8 cellular contexts compared by ENCODE assay signal in genomic region chr3:66253790-66254620, GRCh38. TPM values are rescaled to one million over a fixed set of nuclear protein-coding genes. Genes with fewer than 3 reads are reported as not detected.
DNase-seq lines count a peak whose midpoint lies in the region; ATAC-seq and TF ChIP-seq lines count a peak whose summit lies in the region.

No MANE protein-coding gene starts in this region.

- peaks cover 0 to 7% of the 10 kb centered on the region in 2 donors for H3K4me1 Mint-ChIP-seq in natural killer cell
- H3K4me1 Mint-ChIP-seq in natural killer cell treated with Interleukin-12 subunit alpha and Interleukin-12 subunit beta and Interleukin-15 and Interleukin-18, amount 100 ng/mL, for 72 hours (ENCODE audit: low read depth in 2 of 2) = peaks cover 0 to 6% of the 10 kb centered on the region in 2 donors

- no peaks in the 10 kb centered on the region for H3K27me3 Mint-ChIP-seq in natural killer cell (ENCODE audit: low read depth in 2 of 2)
- no peaks in the 10 kb centered on the region for H3K27me3 Mint-ChIP-seq in natural killer cell treated with Interleukin-12 subunit alpha and Interleukin-12 subunit beta and Interleukin-15 and Interleukin-18, amount 100 ng/mL, for 72 hours

- H3K9ac ChIP-seq in PC-3 (ENCODE audit: low read length) = no peak overlapping the region

- H3K27me3 ChIP-seq in PC-3 (ENCODE audit: low read length) (no peaks in the 10 kb centered on the region), psoas muscle (ENCODE audit: insufficient read depth in 3 of 3, low read length in 2 of 3) (no peaks in the 10 kb centered on the region)

- peak; percentile 94 for TF ChIP-seq CTCF in natural killer cell (IDR thresholded peaks at IDR 0.05)
- peak; percentile 58 for TF ChIP-seq CTCF in PC-3 (conservative IDR thresholded peaks at IDR 0.05; ENCODE audit: low read depth, low read length)
- peak; percentile 88 for TF ChIP-seq CTCF in psoas muscle (IDR thresholded peaks at IDR 0.05)

- no peaks in the 10 kb centered on the region for H3K9me2 ChIP-seq in PC-3 (replicated peaks; ENCODE audit: low read length)

- WGBS in psoas muscle, 3 donors = 60 to 64% (median 60%) methylated on average over 6 of the region's 6 CpGs

- H3K4me3 ChIP-seq in PC-3 (ENCODE audit: low read length) = no peak overlapping the region
- H3K4me3 ChIP-seq in psoas muscle = no peak overlapping the region

- H3K4me3 Mint-ChIP-seq in natural killer cell = no peak overlapping the region
- H3K4me3 Mint-ChIP-seq in natural killer cell treated with Interleukin-12 subunit alpha and Interleukin-12 subunit beta and Interleukin-15 and Interleukin-18, amount 100 ng/mL, for 72 hours = no peak overlapping the region

- no peaks in the 10 kb centered on the region for H3K79me2 ChIP-seq in PC-3 (ENCODE audit: low read length)

- H3K4me1 ChIP-seq in PC-3 (ENCODE audit: insufficient read depth, low read length) = no peaks in the 10 kb centered on the region
- H3K4me1 ChIP-seq in psoas muscle = no peaks in the 10 kb centered on the region

- H2AFZ ChIP-seq in PC-3 (ENCODE audit: low read length) = no peak overlapping the region

- H3K36me3 Mint-ChIP-seq in natural killer cell = no peaks in the 10 kb centered on the region
- peaks cover 5% of the 10 kb centered on the region for H3K36me3 Mint-ChIP-seq in natural killer cell treated with Interleukin-12 subunit alpha and Interleukin-12 subunit beta and Interleukin-15 and Interleukin-18, amount 100 ng/mL, for 72 hours

- CTCF ChIA-PET in PC-3 (lab: Charles Lee) = interaction anchor here (0.6 to 0.8 kb wide), 3 partner anchors 23 to 118 kb away, joined by 4 to 7 read pairs (median 4); no protein-coding TSS in a partner anchor

- no peaks in the 10 kb centered on the region for H3K9me3 Mint-ChIP-seq in natural killer cell
- H3K9me3 Mint-ChIP-seq in natural killer cell treated with Interleukin-12 subunit alpha and Interleukin-12 subunit beta and Interleukin-15 and Interleukin-18, amount 100 ng/mL, for 72 hours = no peaks in the 10 kb centered on the region

- H3K27ac ChIP-seq in PC-3 (ENCODE audit: low read length) (no peak overlapping the region), psoas muscle (no peak overlapping the region)

- no peak overlapping the region for H3K4me2 ChIP-seq in PC-3 (ENCODE audit: low read length)

- no peaks in the 10 kb centered on the region for H4K20me1 ChIP-seq in PC-3 (ENCODE audit: low read length)

- H3F3A ChIP-seq in PC-3 (ENCODE audit: low read length, unreplicated experiment) = no peaks in the 10 kb centered on the region

- POLR2A ChIA-PET in PC-3 (lab: Charles Lee; ENCODE audit: unreplicated experiment) = no interaction called here

- H3K27ac Mint-ChIP-seq in natural killer cell = no peak overlapping the region
- H3K27ac Mint-ChIP-seq in natural killer cell treated with Interleukin-12 subunit alpha and Interleukin-12 subunit beta and Interleukin-15 and Interleukin-18, amount 100 ng/mL, for 72 hours = no peak overlapping the region

- no TSS peak for BruUV-seq in PC-3 (replicated peaks; lab: Mats Ljungman, UMichigan)

- H3K9me3 ChIP-seq in PC-3 (ENCODE audit: low read length) (no peaks in the 10 kb centered on the region), psoas muscle (no peaks in the 10 kb centered on the region)

- intact Hi-C loops in natural killer cell (cut with micrococcal nuclease) = loop anchor here (1.0 kb wide), 3 partner anchors 22 to 562 kb away; no protein-coding TSS in a partner anchor
- intact Hi-C loops in PC-3 (cut with micrococcal nuclease) = loop anchor here (1.0 to 2.0 kb wide), 2 partner anchors 118 to 569 kb away; no protein-coding TSS in a partner anchor
- intact Hi-C loops in psoas muscle (cut with DNase I) = loop anchor here (5.0 kb wide), 1 partner anchor 568 kb away; no protein-coding TSS in a partner anchor

- ATAC-seq in natural killer cell (peak in 2 of 3 donors; percentile 46 to 70), PC-3 (no peak), psoas muscle (peak in 1 of 4 donors; percentile 70), GM19351 (IDR thresholded peaks at IDR 0.05; ENCODE audit: unreplicated experiment) (no peak)
- no peak for ATAC-seq in natural killer cell treated with Interleukin-12 subunit alpha and Interleukin-12 subunit beta and Interleukin-15 and Interleukin-18, amount 100 ng/mL, for 72 hours

- H3K36me3 ChIP-seq in PC-3 (ENCODE audit: low read depth, low read length) (no peaks in the 10 kb centered on the region), psoas muscle (ENCODE audit: insufficient read depth in 1 of 2, low read depth in 1 of 2) (peaks cover 0 to 17% of the 10 kb centered on the region in 2 donors)

- DNase-seq in natural killer cell (no peak), PC-3 (peak; percentile 38), fibroblast of gingiva (ENCODE audit: low read depth) (peak; percentile 28), psoas muscle (no peak), NCI-H774 (lab: John Stamatoyannopoulos, UW) (no peak), SHP77 (lab: John Stamatoyannopoulos, UW) (no peak)
- DNase-seq in natural killer cell treated with Interleukin-12 subunit alpha and Interleukin-12 subunit beta and Interleukin-15 and Interleukin-18, amount 100 ng/mL, for 72 hours (ENCODE audit: low spot score) = no peak

RNA-seq across cellular contexts. Expression of gene SLC25A26, which starts 33.2 kb away (rescaled TPM):
- 10 to 100 TPM; 18.4 to 23.9 (median 23.3) TPM for total RNA-seq in natural killer cell
- total RNA-seq in natural killer cell treated with Interleukin-12 subunit alpha and Interleukin-12 subunit beta and Interleukin-15 and Interleukin-18, amount 100 ng/mL, for 72 hours = 10 to 100 TPM; 19.4 to 22.3 TPM
- 7.7 and 7.9 TPM in 2 replicates for total RNA-seq in PC-3 (2014; rRNA removed)
- total RNA-seq in psoas muscle = 10 to 100 TPM; 25.1 to 34.0 (median 32.7) TPM
- 10 to 100 TPM; 21.0 to 43.6 (median 25.4) TPM for polyA plus RNA-seq in psoas muscle

Comparison
In these comparisons a context has a peak if more than half of its experiments do, and no peak if none do; other contexts are left out.
1. ATAC-seq: peak in natural killer cell (2 of 3); none in natural killer cell treated with Interleukin-12 subunit alpha and Interleukin-12 subunit beta and Interleukin-15 and Interleukin-18, amount 100 ng/mL, for 72 hours (0 of 2), PC-3 (single experiment) and GM19351 (single experiment).
2. DNase-seq: peak in PC-3 (single experiment) and fibroblast of gingiva (single experiment); none in natural killer cell (single experiment), natural killer cell treated with Interleukin-12 subunit alpha and Interleukin-12 subunit beta and Interleukin-15 and Interleukin-18, amount 100 ng/mL, for 72 hours (single experiment), psoas muscle (0 of 2), NCI-H774 (single experiment) and SHP77 (0 of 2).
3. Peak in every context shown above with its lines, with median percentiles within 50 percentile points of each other: CTCF ChIP-seq.